In genomic region chr21:45639206-45640000, GRCh38 we compare ENCODE assay signal across 22 cellular contexts. TPM values are rescaled to one million over a fixed set of nuclear protein-coding genes. Genes with fewer than 3 reads are reported as not detected.
DNase-seq lines count a peak whose midpoint lies in the region; ATAC-seq, FAIRE-seq and TF ChIP-seq lines count a peak whose summit lies in the region.
"Had no signal": no experiment of that assay in that cellular context is flagged by ENCODE, and none has a peak within 500 bp of the region (broad histone marks: within the 10 kb centered on the region; RNA-seq: fewer than 3 reads in every experiment).

No MANE protein-coding gene starts in this region.

- DNase-seq in activated CD4-positive, alpha-beta T cell treated with anti-CD3 and anti-CD28 coated beads for 36 hours: peak; percentile 41
- DNase-seq in activated CD4-positive, alpha-beta T cell treated with anti-CD3 and anti-CD28 coated beads for 4 hours: no peak
- DNase-seq in GM23248 (peak; percentile 28), T-helper 17 cell (no peak), small intestine (peak; percentile 14), transverse colon (no peak), natural killer cell (no peak), GF-D8 (lab: John Stamatoyannopoulos, UW) (no peak)
- DNase-seq: activated T-cell treated with anti-CD3 and anti-CD28 coated beads, Interleukin-2, amount 50 U/mL, for 24 hours; brain microvascular endothelial cell; Calu3; gastrocnemius medialis; H9; NCI-H146; NCI-H526 treated with DMSO at 0.1 percent for 48 hours; ovary; PC-9; stimulated activated CD4-positive, alpha-beta T cell treated with anti-CD3 and anti-CD28 coated beads, Interleukin-4, amount 100 ng/mL, for 4 hours had no signal

- no peaks in the 10 kb centered on the region for H3K9me2 ChIP-seq in GM23248 (ENCODE audit: insufficient read depth)

- peaks cover 32% of the 10 kb centered on the region for H3K4me1 Mint-ChIP-seq in activated CD4-positive, alpha-beta T cell treated with anti-CD3 and anti-CD28 coated beads for 36 hours
- peaks cover 4% of the 10 kb centered on the region for H3K4me1 Mint-ChIP-seq in T-helper 17 cell
- peaks cover 0 to 3% of the 10 kb centered on the region in 2 donors for H3K4me1 Mint-ChIP-seq in natural killer cell

- H3K36me3 ChIP-seq in GM23248 (ENCODE audit: low read depth) (no peaks in the 10 kb centered on the region), small intestine (ENCODE audit: control insufficient read depth in 2 of 2, insufficient read depth in 2 of 2, low read length in 2 of 2) (no peaks in the 10 kb centered on the region), transverse colon (no peaks in the 10 kb centered on the region)
- H3K36me3 ChIP-seq: brain microvascular endothelial cell, gastrocnemius medialis, ovary had no signal

- no peak overlapping the region for H2AFZ ChIP-seq in GM23248
- H2AFZ ChIP-seq: PC-9 had no signal

- intact Hi-C loops in activated CD4-positive, alpha-beta T cell treated with anti-CD3 and anti-CD28 coated beads for 36 hours (cut with DNase I, micrococcal nuclease): no loop called here
- intact Hi-C loops in transverse colon (cut with DNase I; ENCODE audit: low total_unique reads): no loop called here
- intact Hi-C loops in natural killer cell (cut with micrococcal nuclease): no loop called here

- in situ Hi-C loops in GM23248 (cut with MboI) (no loop called here), transverse colon (cut with MboI; ENCODE audit: low pct_ligation_motif_present in 1 of 4, low pct_unique_long_range_greater_than_20kb in 1 of 4, low sequenced_read_pairs in 3 of 4) (no loop called here)

- CTCF ChIA-PET in activated CD4-positive, alpha-beta T cell treated with anti-CD3 and anti-CD28 coated beads for 36 hours (lab: Charles Lee): interaction anchor here (0.8 to 1.2 kb wide), 3 partner anchors 19 to 52 kb away, joined by 3 to 4 read pairs (median 4); no protein-coding TSS in a partner anchor

- TF ChIP-seq POLR2A in transverse colon (IDR thresholded peaks at IDR 0.05): no peak

- no peaks in the 10 kb centered on the region for H3K4me1 ChIP-seq in GM23248 (ENCODE audit: insufficient read depth)
- H3K4me1 ChIP-seq in small intestine (ENCODE audit: control insufficient read depth in 2 of 2, insufficient read depth in 1 of 2, low read depth in 1 of 2, low read length in 1 of 2): peaks cover 0 to 10% of the 10 kb centered on the region in 2 donors
- H3K4me1 ChIP-seq in transverse colon: peaks cover 3 to 23% (median 8%) of the 10 kb centered on the region in 4 donors

- no peaks in the 10 kb centered on the region for H3K9me3 ChIP-seq in GM23248 (ENCODE audit: low read depth)
- H3K9me3 ChIP-seq in T-helper 17 cell (ENCODE audit: control insufficient read depth, low read length, poor library complexity, severe bottlenecking): no peaks in the 10 kb centered on the region
- no peaks in the 10 kb centered on the region for H3K9me3 ChIP-seq in small intestine (ENCODE audit: control insufficient read depth, low read depth)
- H3K9me3 ChIP-seq in transverse colon: no peaks in the 10 kb centered on the region
- H3K9me3 ChIP-seq: gastrocnemius medialis, ovary had no signal

- no peak for TF ChIP-seq EP300 in transverse colon (IDR thresholded peaks at IDR 0.05; ENCODE audit: low read depth)

- H3K79me2 ChIP-seq in GM23248 (ENCODE audit: insufficient read depth): no peaks in the 10 kb centered on the region

- H3K4me3 Mint-ChIP-seq in activated CD4-positive, alpha-beta T cell treated with anti-CD3 and anti-CD28 coated beads for 36 hours: no peak overlapping the region
- H3K4me3 Mint-ChIP-seq in T-helper 17 cell (no peak overlapping the region), natural killer cell (no peak overlapping the region)
- H3K4me3 Mint-ChIP-seq: activated naive CD8-positive, alpha-beta T cell; activated T-cell treated with anti-CD3 and anti-CD28 coated beads, Interleukin-2, amount 50 U/mL, for 24 hours; dendritic cell treated with granulocyte-macrophage colony-stimulating factor and Interleukin-4, amounts not matched to agents 40 ng/mL and 50 ng/mL, for 4 days; H9 had no signal

- no peaks in the 10 kb centered on the region for H3K36me3 Mint-ChIP-seq in activated CD4-positive, alpha-beta T cell treated with anti-CD3 and anti-CD28 coated beads for 36 hours (ENCODE audit: low read depth)
- H3K36me3 Mint-ChIP-seq in T-helper 17 cell (ENCODE audit: low read depth) (no peaks in the 10 kb centered on the region), natural killer cell (no peaks in the 10 kb centered on the region)
- H3K36me3 Mint-ChIP-seq: activated naive CD8-positive, alpha-beta T cell had no signal

- no peak overlapping the region for H3K4me2 ChIP-seq in GM23248 (ENCODE audit: unreplicated experiment)
- H3K4me2 ChIP-seq: PC-9 had no signal

- 57 to 61% methylated on average over 10 to 11 of the region's 11 CpGs for WGBS in GM23248 (ENCODE audit: low coverage in 1 of 2, low lambda C conversion rate in 2 of 2, missing lambda C conversion rate in 2 of 2), 2 experiments
- WGBS in small intestine, 3 donors: 37 to 58% (median 55%) methylated on average over 11 of the region's 11 CpGs
- WGBS in transverse colon (ENCODE audit: low coverage in 1 of 2), 2 donors: 53 to 70% methylated on average over 3 to 11 of the region's 11 CpGs

- H3K27ac ChIP-seq in GM23248: no peak overlapping the region
- no peak overlapping the region for H3K27ac ChIP-seq in small intestine (ENCODE audit: low read depth in 1 of 2, low read length in 1 of 2)
- H3K27ac ChIP-seq in transverse colon: no peak overlapping the region
- H3K27ac ChIP-seq: gastrocnemius medialis, ovary, PC-9 had no signal

- no peak for ATAC-seq in activated CD4-positive, alpha-beta T cell treated with anti-CD3 and anti-CD28 coated beads for 36 hours
- no peak for ATAC-seq in T-helper 17 cell
- ATAC-seq in natural killer cell: no peak
- ATAC-seq: gastrocnemius medialis, left lobe of liver had no signal

- no peak overlapping the region for H3K27ac Mint-ChIP-seq in activated CD4-positive, alpha-beta T cell treated with anti-CD3 and anti-CD28 coated beads for 36 hours
- peak overlapping the region; percentile 39 for H3K27ac Mint-ChIP-seq in T-helper 17 cell
- no peak overlapping the region for H3K27ac Mint-ChIP-seq in natural killer cell
- H3K27ac Mint-ChIP-seq: activated naive CD8-positive, alpha-beta T cell; activated T-cell treated with anti-CD3 and anti-CD28 coated beads, Interleukin-2, amount 50 U/mL, for 24 hours; dendritic cell treated with granulocyte-macrophage colony-stimulating factor and Interleukin-4, amounts not matched to agents 40 ng/mL and 50 ng/mL, for 4 days; H9 had no signal

- H3K9me3 Mint-ChIP-seq in activated CD4-positive, alpha-beta T cell treated with anti-CD3 and anti-CD28 coated beads for 36 hours (ENCODE audit: low read depth): no peaks in the 10 kb centered on the region
- H3K9me3 Mint-ChIP-seq in natural killer cell: no peaks in the 10 kb centered on the region
- H3K9me3 Mint-ChIP-seq: activated T-cell treated with anti-CD3 and anti-CD28 coated beads, Interleukin-2, amount 50 U/mL, for 24 hours; dendritic cell treated with granulocyte-macrophage colony-stimulating factor and Interleukin-4, amounts not matched to agents 40 ng/mL and 50 ng/mL, for 4 days; H9 had no signal

- no peak overlapping the region for H3K9ac ChIP-seq in GM23248

- H3K27me3 ChIP-seq in GM23248 (replicated peaks; ENCODE audit: insufficient read depth) (no peaks in the 10 kb centered on the region; the same call in 1 of the 2 replicates), small intestine (ENCODE audit: control insufficient read depth in 2 of 2, insufficient read depth in 2 of 2, low read length in 2 of 2) (no peaks in the 10 kb centered on the region), transverse colon (peaks cover 5% of the 10 kb centered on the region)
- H3K27me3 ChIP-seq: brain microvascular endothelial cell, ovary had no signal

- POLR2A ChIA-PET in activated CD4-positive, alpha-beta T cell treated with anti-CD3 and anti-CD28 coated beads for 36 hours (lab: Charles Lee): interaction anchor here (0.6 kb wide), 1 partner anchor 101 kb away, joined by 5 read pairs; no protein-coding TSS in a partner anchor

- no peak overlapping the region for H3K4me3 ChIP-seq in GM23248
- H3K4me3 ChIP-seq in small intestine (ENCODE audit: low read depth in 1 of 2, low read length in 2 of 2): no peak overlapping the region
- no peak overlapping the region for H3K4me3 ChIP-seq in transverse colon
- H3K4me3 ChIP-seq: gastrocnemius medialis, ovary, PC-9 had no signal

- H3F3A ChIP-seq in GM23248 (ENCODE audit: insufficient read depth): peaks cover 12% of the 10 kb centered on the region; the same call in 1 of the 2 replicates

- no peak for TF ChIP-seq CTCF in transverse colon (IDR thresholded peaks at IDR 0.05)
- no peak for TF ChIP-seq CTCF in natural killer cell (IDR thresholded peaks at IDR 0.05)

- no peak for FAIRE-seq in small intestine (lab: Jason Lieb, UNC)

- no peaks in the 10 kb centered on the region for H4K20me1 ChIP-seq in GM23248 (ENCODE audit: insufficient read depth)

- peaks cover 2% of the 10 kb centered on the region for H3K27me3 Mint-ChIP-seq in activated CD4-positive, alpha-beta T cell treated with anti-CD3 and anti-CD28 coated beads for 36 hours
- no peaks in the 10 kb centered on the region for H3K27me3 Mint-ChIP-seq in T-helper 17 cell
- H3K27me3 Mint-ChIP-seq in natural killer cell (ENCODE audit: low read depth in 2 of 2): peaks cover 2 to 14% of the 10 kb centered on the region in 2 donors
- H3K27me3 Mint-ChIP-seq: activated naive CD8-positive, alpha-beta T cell had no signal

RNA-seq across cellular contexts. Expression of gene PCBP3, which starts 4.1 kb away (rescaled TPM):
- total RNA-seq in activated CD4-positive, alpha-beta T cell treated with anti-CD3 and anti-CD28 coated beads for 36 hours: 10 to 100 TPM; 12.2 to 13.2 TPM
- 0.32 TPM in 1 of 2 replicates, not detected in the other for total RNA-seq in GM23248 (2014; rRNA removed; shearing (Covaris generic))
- 1.2 and 1.3 TPM in 2 replicates for polyA plus RNA-seq in GM23248 (2016; fragmentation: Nextera tagmentation; extraction: Ambion mirVana)
- total RNA-seq in T-helper 17 cell: 1 to 10 TPM in 1 of 2 donors, under 1 TPM in 1; 0.91 to 4.2 TPM
- polyA plus RNA-seq in small intestine: 1 to 10 TPM in 1 of 3 donors, under 1 TPM in 1, not detected in 1; 0.81 to 8.2 TPM
- total RNA-seq in transverse colon: 1 to 10 TPM in 3 of 4 donors, under 1 TPM in 1; 0.80 to 7.8 (median 5.3) TPM
- total RNA-seq in natural killer cell: 1 to 10 TPM in 1 of 3 donors, under 1 TPM in 2; 0.50 to 3.0 (median 0.52) TPM
- total RNA-seq: epithelial cell of proximal tubule, PC-9 had no signal

Comparison
In these comparisons a context has a peak if more than half of its experiments do, and no peak if none do; other contexts are left out.
1. DNase-seq: peak in activated CD4-positive, alpha-beta T cell treated with anti-CD3 and anti-CD28 coated beads for 36 hours (single experiment), GM23248 (single experiment) and small intestine (single experiment); none in activated CD4-positive, alpha-beta T cell treated with anti-CD3 and anti-CD28 coated beads for 4 hours (0 of 2), T-helper 17 cell (0 of 3), transverse colon (single experiment), natural killer cell (single experiment) and GF-D8 (single experiment).